In genomic region chr12:6771091-6771495, GRCh38 we compare ENCODE assay signal across 11 cellular contexts. TPM values are rescaled to one million over a fixed set of nuclear protein-coding genes. Genes with fewer than 3 reads are reported as not detected.
DNase-seq lines count a peak whose midpoint lies in the region; ATAC-seq, FAIRE-seq and TF ChIP-seq lines count a peak whose summit lies in the region.
"Had no signal": no experiment of that assay in that cellular context is flagged by ENCODE, and none has a peak within 500 bp of the region (broad histone marks: within the 10 kb centered on the region; RNA-seq: fewer than 3 reads in every experiment).

No MANE protein-coding gene starts in this region.

- ATAC-seq in left ventricle myocardium superior (no peak), HepG2 (no peak)
- ATAC-seq in activated CD4-positive, CD25-positive, alpha-beta regulatory T cell treated with anti-CD3 and anti-CD28 coated beads, Interleukin-2, amount 50 U/mL, for 24 hours = no peak

- no peak for TF ChIP-seq RAD21 in HepG2 (CRISPR knock-in tag; IDR thresholded peaks at IDR 0.05)

- peaks cover 20% of the 10 kb centered on the region for H3K79me2 ChIP-seq in HepG2 (ENCODE audit: insufficient read depth, low read length)

- H3K4me3 Mint-ChIP-seq in activated T-helper 1 cell treated with anti-CD3 and anti-CD28 coated beads, Interleukin-12 subunit alpha, Interleukin-12 subunit beta, Interleukin-2, Interleukin-4 antibody, amounts not matched to agents 30 ng/mL and 10 ng/mL and 1 ng/mL, durations not matched to agents 14 hours and 24 hours and 36 hours = peak overlapping the region; percentile 82

- no peak overlapping the region for H2AFZ ChIP-seq in HepG2 (ENCODE audit: low read length)

- H3K9me3 Mint-ChIP-seq in activated T-helper 1 cell treated with anti-CD3 and anti-CD28 coated beads, Interleukin-12 subunit alpha, Interleukin-12 subunit beta, Interleukin-2, Interleukin-4 antibody, amounts not matched to agents 30 ng/mL and 10 ng/mL and 1 ng/mL, durations not matched to agents 14 hours and 24 hours and 36 hours = no peaks in the 10 kb centered on the region

- no peak overlapping the region for H3K4me2 ChIP-seq in HepG2 (ENCODE audit: low read depth, low read length)

- TF ChIP-seq CTCF in left ventricle myocardium inferior (IDR thresholded peaks at IDR 0.05; ENCODE audit: borderline replicate concordance) (no peak), HepG2 (CRISPR knock-in tag; IDR thresholded peaks at IDR 0.05) (no peak)

- peaks cover 13% of the 10 kb centered on the region for H3K36me3 ChIP-seq in left ventricle myocardium inferior
- peaks cover 0 to 11% of the 10 kb centered on the region in 2 experiments; a peak in 1 of 5 replicates for H3K36me3 ChIP-seq in HepG2 (replicated peaks in 1 of 2; ENCODE audit: control insufficient read depth in 1 of 2, insufficient read depth in 2 of 2, low read length in 2 of 2)
- H3K36me3 ChIP-seq: BLaER1 treated with 17β-estradiol and CSF1 and Interleukin-3, amounts not matched to agents 10 nM and 100 nM had no signal

- in situ Hi-C loops in HepG2 (cut with HindIII; ENCODE audit: extremely low pct_ligation_motif_present, low pct_unique_long_range_greater_than_20kb) = no loop called here

- H3K4me3 ChIP-seq in left ventricle myocardium inferior = no peak overlapping the region
- H3K4me3 ChIP-seq in HepG2 (replicated peaks in 1 of 3; ENCODE audit: insufficient read depth in 1 of 3, low read depth in 2 of 3, low read length in 3 of 3) = no peak overlapping the region
- H3K4me3 ChIP-seq: BLaER1 treated with 17β-estradiol and CSF1 and Interleukin-3, amounts not matched to agents 10 nM and 100 nM had no signal

- no peak overlapping the region for H3K9ac ChIP-seq in HepG2 (ENCODE audit: insufficient read depth, low read depth, low read length)

- POLR2A ChIA-PET in HepG2 (lab: Yijun Ruan, JAX) = interaction anchor here (0.9 to 8.3 kb wide), 3 partner anchors 9 to 47 kb away, joined by 3 to 162 read pairs (median 4); partner anchors contain the start of genes COPS7A and MLF2

- intact Hi-C loops in left ventricle myocardium superior (cut with micrococcal nuclease) (no loop called here), left ventricle myocardium inferior (cut with micrococcal nuclease) (no loop called here), HepG2 (cut with micrococcal nuclease; ENCODE audit: unreplicated experiment) (no loop called here)
- intact Hi-C loops in activated T-helper 1 cell treated with anti-CD3 and anti-CD28 coated beads, Interleukin-12 subunit alpha, Interleukin-12 subunit beta, Interleukin-2, Interleukin-4 antibody, amounts not matched to agents 30 ng/mL and 10 ng/mL and 1 ng/mL, durations not matched to agents 14 hours and 24 hours and 36 hours (cut with micrococcal nuclease) = loop anchor here (5.0 kb wide), 4 partner anchors 56 to 186 kb away; partner anchors contain the start of genes CHD4, P3H3 and ZNF384

- H3K27me3 Mint-ChIP-seq in activated T-helper 1 cell treated with anti-CD3 and anti-CD28 coated beads, Interleukin-12 subunit alpha, Interleukin-12 subunit beta, Interleukin-2, Interleukin-4 antibody, amounts not matched to agents 30 ng/mL and 10 ng/mL and 1 ng/mL, durations not matched to agents 14 hours and 24 hours and 36 hours (ENCODE audit: insufficient read depth) = no peaks in the 10 kb centered on the region

- CTCF ChIA-PET in HepG2 (lab: Yijun Ruan, JAX; ENCODE audit: low intra/inter-chr PET ratio, low total read pairs) = no interaction called here

- H3K9me3 ChIP-seq in left ventricle myocardium inferior (replicated peaks) (no peaks in the 10 kb centered on the region), HepG2 (ENCODE audit: low read length) (no peaks in the 10 kb centered on the region)
- H3K9me3 ChIP-seq: BLaER1 treated with 17β-estradiol and CSF1 and Interleukin-3, amounts not matched to agents 10 nM and 100 nM had no signal

- whole genome bisulfite sequencing in HepG2 (ENCODE audit: low lambda C conversion rate) = no CpG with 5 or more reads among the region's 4 CpGs

- peaks cover 45% of the 10 kb centered on the region for H3K4me1 ChIP-seq in left ventricle myocardium inferior
- H3K4me1 ChIP-seq in HepG2 (ENCODE audit: insufficient read depth, low read length) = peaks cover 70% of the 10 kb centered on the region

- H3K27me3 ChIP-seq in left ventricle myocardium inferior (ENCODE audit: low read depth) (peaks cover 29% of the 10 kb centered on the region), HepG2 (ENCODE audit: control insufficient read depth in 1 of 2, insufficient read depth in 2 of 2, low read length in 2 of 2) (no peaks in the 10 kb centered on the region)

- TF ChIP-seq EP300 in HepG2 (IDR thresholded peaks at IDR 0.05; ENCODE audit: low read depth in 2 of 2, low read length in 2 of 2) (no peak), HepG2 (CRISPR knock-in tag; IDR thresholded peaks at IDR 0.05; ENCODE audit: borderline replicate concordance) (no peak)

- DNase-seq in left ventricle myocardium superior (peak; percentile 38), left ventricle myocardium inferior (no peak), HepG2 (ENCODE audit: low spot score) (no peak), urothelium cell line (ENCODE audit: low spot score) (no peak), NCI-H1436 treated with DMSO at 0.1 percent for 48 hours (lab: John Stamatoyannopoulos, UW) (no peak)
- no peak for DNase-seq in activated T-helper 1 cell treated with anti-CD3 and anti-CD28 coated beads, Interleukin-12 subunit alpha, Interleukin-12 subunit beta, Interleukin-2, Interleukin-4 antibody, amounts not matched to agents 30 ng/mL and 10 ng/mL and 1 ng/mL, durations not matched to agents 14 hours and 24 hours and 36 hours (ENCODE audit: low spot score)
- no peak for DNase-seq in activated effector memory CD4-positive, alpha-beta T cell treated with anti-CD3 and anti-CD28 coated beads, Interleukin-2, amount 50 U/mL, for 16 hours
- DNase-seq: cortex of kidney, NCI-H1436 had no signal

- H3K4me1 Mint-ChIP-seq in activated T-helper 1 cell treated with anti-CD3 and anti-CD28 coated beads, Interleukin-12 subunit alpha, Interleukin-12 subunit beta, Interleukin-2, Interleukin-4 antibody, amounts not matched to agents 30 ng/mL and 10 ng/mL and 1 ng/mL, durations not matched to agents 14 hours and 24 hours and 36 hours (ENCODE audit: low read depth) = peaks cover 77% of the 10 kb centered on the region

- H3K27ac Mint-ChIP-seq in activated T-helper 1 cell treated with anti-CD3 and anti-CD28 coated beads, Interleukin-12 subunit alpha, Interleukin-12 subunit beta, Interleukin-2, Interleukin-4 antibody, amounts not matched to agents 30 ng/mL and 10 ng/mL and 1 ng/mL, durations not matched to agents 14 hours and 24 hours and 36 hours = peak overlapping the region; percentile 86

- FAIRE-seq in HepG2 (lab: Jason Lieb, UNC) (no peak), urothelium cell line (lab: Jason Lieb, UNC) (peak; percentile 61)

- H3K27ac ChIP-seq in left ventricle myocardium inferior (replicated peaks) (no peak overlapping the region), HepG2 (ENCODE audit: extremely low read length, insufficient read depth, low read length) (no peak overlapping the region)

- BruUV-seq in HepG2 (replicated peaks; lab: Mats Ljungman, UMichigan) = no TSS peak

- 0 out of 2 replicates have a peak, but pooled peaks cover 6% of the 10 kb centered on the region for H4K20me1 ChIP-seq in HepG2 (ENCODE audit: insufficient read depth, low read length)

- H3K36me3 Mint-ChIP-seq in activated T-helper 1 cell treated with anti-CD3 and anti-CD28 coated beads, Interleukin-12 subunit alpha, Interleukin-12 subunit beta, Interleukin-2, Interleukin-4 antibody, amounts not matched to agents 30 ng/mL and 10 ng/mL and 1 ng/mL, durations not matched to agents 14 hours and 24 hours and 36 hours (ENCODE audit: low read depth) = peaks cover 39% of the 10 kb centered on the region

- no peak for TF ChIP-seq POLR2A in HepG2 (IDR thresholded peaks at IDR 0.05; ENCODE audit: insufficient read depth in 1 of 2, low read depth in 2 of 2, low read length in 2 of 2)

RNA-seq across cellular contexts. Expression of gene LAG3, which starts 1.2 kb away (rescaled TPM):
- total RNA-seq in left ventricle myocardium superior (0.37 TPM), left ventricle myocardium inferior (not detected), HepG2 (2016; rRNA removed; fragmentation: Illumina TruSeq; extraction: Trizol) (0.11 TPM in 1 of 2 replicates, not detected in the other)
- total RNA-seq in activated T-helper 1 cell treated with anti-CD3 and anti-CD28 coated beads, Interleukin-12 subunit alpha, Interleukin-12 subunit beta, Interleukin-2, Interleukin-4 antibody, amounts not matched to agents 30 ng/mL and 10 ng/mL and 1 ng/mL, durations not matched to agents 14 hours and 24 hours and 36 hours = 268 and 275 TPM in 2 replicates
- not detected in 2 replicates for total RNA-seq in HepG2 (2016; cell fraction: cytosol; rRNA removed; fragmentation: Illumina TruSeq; extraction: Trizol; ENCODE audit: low read depth)
- 0.11 TPM in 1 of 2 replicates, not detected in the other for total RNA-seq in HepG2 (2016; cell fraction: insoluble cytoplasmic fraction; rRNA removed; fragmentation: Illumina TruSeq; extraction: Trizol)
- 0.07 TPM in 1 of 2 replicates, not detected in the other for total RNA-seq in HepG2 (2016; cell fraction: membrane; rRNA removed; fragmentation: Illumina TruSeq; extraction: Trizol)
- total RNA-seq in HepG2 (2016; cell fraction: nucleus; rRNA removed; fragmentation: Illumina TruSeq; extraction: Trizol) = 0.31 TPM in 1 of 2 replicates, not detected in the other
- 0.26 and 0.51 TPM in 2 replicates for polyA plus RNA-seq in HepG2 (2011; rRNA removed)
- polyA plus RNA-seq in HepG2 (2011; cell fraction: cytosol; rRNA removed) = 0.08 and 0.15 TPM in 2 replicates
- polyA plus RNA-seq in HepG2 (2011; cell fraction: nucleus; rRNA removed) = 3.5 and 3.6 TPM in 2 replicates
- 0.95 and 1.0 TPM in 2 replicates for polyA plus RNA-seq in HepG2 (2012)
- polyA plus RNA-seq in HepG2 (2016; cell fraction: cytosol; fragmentation: Illumina TruSeq; extraction: Trizol; ENCODE audit: low read depth) = not detected in 2 replicates
- polyA plus RNA-seq in HepG2 (2016; cell fraction: insoluble cytoplasmic fraction; fragmentation: Illumina TruSeq; extraction: Trizol; ENCODE audit: low read depth) = not detected in 2 replicates
- polyA plus RNA-seq in HepG2 (2016; cell fraction: membrane; fragmentation: Illumina TruSeq; extraction: Trizol; ENCODE audit: low read depth) = 0.11 TPM in 1 of 2 replicates, not detected in the other
- polyA plus RNA-seq in HepG2 (2016; cell fraction: nucleus; fragmentation: Illumina TruSeq; extraction: Trizol; ENCODE audit: insufficient read depth, low read depth) = 1.3 and 2.2 TPM in 2 replicates
- polyA minus RNA-seq in HepG2 (2011; rRNA and poly(A)+ RNA removed; ENCODE audit: low replicate concordance) = 0.08 and 0.54 TPM in 2 replicates
- not detected in 2 replicates for polyA minus RNA-seq in HepG2 (2011; cell fraction: cytosol; rRNA and poly(A)+ RNA removed)
- polyA minus RNA-seq in HepG2 (2011; cell fraction: nucleus; rRNA and poly(A)+ RNA removed) = 0.90 and 2.0 TPM in 2 replicates

RNA-seq across cellular contexts. Expression of gene PTMS, which starts 4.9 kb away (rescaled TPM):
- 133 TPM for total RNA-seq in left ventricle myocardium superior
- total RNA-seq in left ventricle myocardium inferior = 104 TPM
- total RNA-seq in activated T-helper 1 cell treated with anti-CD3 and anti-CD28 coated beads, Interleukin-12 subunit alpha, Interleukin-12 subunit beta, Interleukin-2, Interleukin-4 antibody, amounts not matched to agents 30 ng/mL and 10 ng/mL and 1 ng/mL, durations not matched to agents 14 hours and 24 hours and 36 hours = 247 and 262 TPM in 2 replicates
- total RNA-seq in HepG2 (2016; rRNA removed; fragmentation: Illumina TruSeq; extraction: Trizol) = 40.5 and 42.1 TPM in 2 replicates
- 20.4 and 25.8 TPM in 2 replicates for total RNA-seq in HepG2 (2016; cell fraction: cytosol; rRNA removed; fragmentation: Illumina TruSeq; extraction: Trizol; ENCODE audit: low read depth)
- total RNA-seq in HepG2 (2016; cell fraction: insoluble cytoplasmic fraction; rRNA removed; fragmentation: Illumina TruSeq; extraction: Trizol) = 34.7 and 40.6 TPM in 2 replicates
- total RNA-seq in HepG2 (2016; cell fraction: membrane; rRNA removed; fragmentation: Illumina TruSeq; extraction: Trizol) = 33.5 and 39.4 TPM in 2 replicates
- 24.6 and 26.7 TPM in 2 replicates for total RNA-seq in HepG2 (2016; cell fraction: nucleus; rRNA removed; fragmentation: Illumina TruSeq; extraction: Trizol)
- polyA plus RNA-seq in HepG2 (2011; rRNA removed) = 79.1 and 82.4 TPM in 2 replicates
- polyA plus RNA-seq in HepG2 (2011; cell fraction: cytosol; rRNA removed) = 82.7 and 86.9 TPM in 2 replicates
- 107 and 116 TPM in 2 replicates for polyA plus RNA-seq in HepG2 (2011; cell fraction: nucleus; rRNA removed)
- polyA plus RNA-seq in HepG2 (2012) = 128 and 237 TPM in 2 replicates
- 96.6 and 97.7 TPM in 2 replicates for polyA plus RNA-seq in HepG2 (2016; cell fraction: cytosol; fragmentation: Illumina TruSeq; extraction: Trizol; ENCODE audit: low read depth)
- 162 and 207 TPM in 2 replicates for polyA plus RNA-seq in HepG2 (2016; cell fraction: insoluble cytoplasmic fraction; fragmentation: Illumina TruSeq; extraction: Trizol; ENCODE audit: low read depth)
- 140 and 143 TPM in 2 replicates for polyA plus RNA-seq in HepG2 (2016; cell fraction: membrane; fragmentation: Illumina TruSeq; extraction: Trizol; ENCODE audit: low read depth)
- polyA plus RNA-seq in HepG2 (2016; cell fraction: nucleus; fragmentation: Illumina TruSeq; extraction: Trizol; ENCODE audit: insufficient read depth, low read depth) = 169 and 175 TPM in 2 replicates
- 46.9 and 158 TPM in 2 replicates for polyA minus RNA-seq in HepG2 (2011; rRNA and poly(A)+ RNA removed; ENCODE audit: low replicate concordance)
- polyA minus RNA-seq in HepG2 (2011; cell fraction: cytosol; rRNA and poly(A)+ RNA removed) = 19.3 and 21.6 TPM in 2 replicates
- 8.1 and 13.0 TPM in 2 replicates for polyA minus RNA-seq in HepG2 (2011; cell fraction: nucleus; rRNA and poly(A)+ RNA removed)

RNA-seq across cellular contexts. Expression of gene MLF2, which starts 18.2 kb away (rescaled TPM):
- 158 TPM for total RNA-seq in left ventricle myocardium superior
- 153 TPM for total RNA-seq in left ventricle myocardium inferior
- total RNA-seq in activated T-helper 1 cell treated with anti-CD3 and anti-CD28 coated beads, Interleukin-12 subunit alpha, Interleukin-12 subunit beta, Interleukin-2, Interleukin-4 antibody, amounts not matched to agents 30 ng/mL and 10 ng/mL and 1 ng/mL, durations not matched to agents 14 hours and 24 hours and 36 hours = 159 and 161 TPM in 2 replicates
- 88.1 and 95.8 TPM in 2 replicates for total RNA-seq in HepG2 (2016; rRNA removed; fragmentation: Illumina TruSeq; extraction: Trizol)
- total RNA-seq in HepG2 (2016; cell fraction: cytosol; rRNA removed; fragmentation: Illumina TruSeq; extraction: Trizol; ENCODE audit: low read depth) = 20.8 and 28.2 TPM in 2 replicates
- total RNA-seq in HepG2 (2016; cell fraction: insoluble cytoplasmic fraction; rRNA removed; fragmentation: Illumina TruSeq; extraction: Trizol) = 86.9 and 96.5 TPM in 2 replicates
- total RNA-seq in HepG2 (2016; cell fraction: membrane; rRNA removed; fragmentation: Illumina TruSeq; extraction: Trizol) = 41.7 and 71.5 TPM in 2 replicates
- 50.4 and 54.8 TPM in 2 replicates for total RNA-seq in HepG2 (2016; cell fraction: nucleus; rRNA removed; fragmentation: Illumina TruSeq; extraction: Trizol)
- polyA plus RNA-seq in HepG2 (2011; rRNA removed) = 167 and 178 TPM in 2 replicates
- polyA plus RNA-seq in HepG2 (2011; cell fraction: cytosol; rRNA removed) = 182 and 203 TPM in 2 replicates
- polyA plus RNA-seq in HepG2 (2011; cell fraction: nucleus; rRNA removed) = 234 and 240 TPM in 2 replicates
- polyA plus RNA-seq in HepG2 (2012) = 94.9 and 97.7 TPM in 2 replicates
- 31.3 and 48.0 TPM in 2 replicates for polyA plus RNA-seq in HepG2 (2016; cell fraction: cytosol; fragmentation: Illumina TruSeq; extraction: Trizol; ENCODE audit: low read depth)
- polyA plus RNA-seq in HepG2 (2016; cell fraction: insoluble cytoplasmic fraction; fragmentation: Illumina TruSeq; extraction: Trizol; ENCODE audit: low read depth) = 178 and 184 TPM in 2 replicates
- 69.7 and 93.5 TPM in 2 replicates for polyA plus RNA-seq in HepG2 (2016; cell fraction: membrane; fragmentation: Illumina TruSeq; extraction: Trizol; ENCODE audit: low read depth)
- 128 and 129 TPM in 2 replicates for polyA plus RNA-seq in HepG2 (2016; cell fraction: nucleus; fragmentation: Illumina TruSeq; extraction: Trizol; ENCODE audit: insufficient read depth, low read depth)
- polyA minus RNA-seq in HepG2 (2011; rRNA and poly(A)+ RNA removed; ENCODE audit: low replicate concordance) = 127 and 179 TPM in 2 replicates
- 36.1 and 36.7 TPM in 2 replicates for polyA minus RNA-seq in HepG2 (2011; cell fraction: cytosol; rRNA and poly(A)+ RNA removed)
- polyA minus RNA-seq in HepG2 (2011; cell fraction: nucleus; rRNA and poly(A)+ RNA removed) = 47.3 and 50.7 TPM in 2 replicates

RNA-seq across cellular contexts. Expression of gene CD4, which starts 18.2 kb away (rescaled TPM):
- total RNA-seq in left ventricle myocardium superior (8.4 TPM), left ventricle myocardium inferior (7.4 TPM), HepG2 (2016; rRNA removed; fragmentation: Illumina TruSeq; extraction: Trizol) (0.07 and 0.27 TPM in 2 replicates)
- 311 TPM in 2 replicates for total RNA-seq in activated T-helper 1 cell treated with anti-CD3 and anti-CD28 coated beads, Interleukin-12 subunit alpha, Interleukin-12 subunit beta, Interleukin-2, Interleukin-4 antibody, amounts not matched to agents 30 ng/mL and 10 ng/mL and 1 ng/mL, durations not matched to agents 14 hours and 24 hours and 36 hours
- total RNA-seq in HepG2 (2016; cell fraction: cytosol; rRNA removed; fragmentation: Illumina TruSeq; extraction: Trizol; ENCODE audit: low read depth) = not detected in 2 replicates
- 0.15 TPM in 1 of 2 replicates, not detected in the other for total RNA-seq in HepG2 (2016; cell fraction: insoluble cytoplasmic fraction; rRNA removed; fragmentation: Illumina TruSeq; extraction: Trizol)
- total RNA-seq in HepG2 (2016; cell fraction: membrane; rRNA removed; fragmentation: Illumina TruSeq; extraction: Trizol) = 0.10 TPM in 1 of 2 replicates, not detected in the other
- 0.28 and 0.41 TPM in 2 replicates for total RNA-seq in HepG2 (2016; cell fraction: nucleus; rRNA removed; fragmentation: Illumina TruSeq; extraction: Trizol)
- 0.68 and 0.95 TPM in 2 replicates for polyA plus RNA-seq in HepG2 (2011; rRNA removed)
- 0.54 and 0.87 TPM in 2 replicates for polyA plus RNA-seq in HepG2 (2011; cell fraction: cytosol; rRNA removed)
- 0.55 and 0.64 TPM in 2 replicates for polyA plus RNA-seq in HepG2 (2011; cell fraction: nucleus; rRNA removed)
- 1.5 and 2.7 TPM in 2 replicates for polyA plus RNA-seq in HepG2 (2012)
- 0.06 and 0.14 TPM in 2 replicates for polyA plus RNA-seq in HepG2 (2016; cell fraction: cytosol; fragmentation: Illumina TruSeq; extraction: Trizol; ENCODE audit: low read depth)
- polyA plus RNA-seq in HepG2 (2016; cell fraction: insoluble cytoplasmic fraction; fragmentation: Illumina TruSeq; extraction: Trizol; ENCODE audit: low read depth) = 0.16 and 0.24 TPM in 2 replicates
- not detected in 2 replicates for polyA plus RNA-seq in HepG2 (2016; cell fraction: membrane; fragmentation: Illumina TruSeq; extraction: Trizol; ENCODE audit: low read depth)
- polyA plus RNA-seq in HepG2 (2016; cell fraction: nucleus; fragmentation: Illumina TruSeq; extraction: Trizol; ENCODE audit: insufficient read depth, low read depth) = 0.52 and 0.68 TPM in 2 replicates
- polyA minus RNA-seq in HepG2 (2011; rRNA and poly(A)+ RNA removed; ENCODE audit: low replicate concordance) = 2.6 TPM in 1 of 2 replicates, not detected in the other
- polyA minus RNA-seq in HepG2 (2011; cell fraction: cytosol; rRNA and poly(A)+ RNA removed) = 0.20 and 0.70 TPM in 2 replicates
- 0.39 and 0.87 TPM in 2 replicates for polyA minus RNA-seq in HepG2 (2011; cell fraction: nucleus; rRNA and poly(A)+ RNA removed)

RNA-seq across cellular contexts. Expression of gene COPS7A, which starts 47.2 kb away (rescaled TPM):
- total RNA-seq in left ventricle myocardium superior (81.9 TPM), left ventricle myocardium inferior (73.2 TPM), HepG2 (2016; rRNA removed; fragmentation: Illumina TruSeq; extraction: Trizol) (38.0 and 40.0 TPM in 2 replicates)
- total RNA-seq in activated T-helper 1 cell treated with anti-CD3 and anti-CD28 coated beads, Interleukin-12 subunit alpha, Interleukin-12 subunit beta, Interleukin-2, Interleukin-4 antibody, amounts not matched to agents 30 ng/mL and 10 ng/mL and 1 ng/mL, durations not matched to agents 14 hours and 24 hours and 36 hours = 34.6 and 36.2 TPM in 2 replicates
- 16.6 and 19.7 TPM in 2 replicates for total RNA-seq in HepG2 (2016; cell fraction: cytosol; rRNA removed; fragmentation: Illumina TruSeq; extraction: Trizol; ENCODE audit: low read depth)
- total RNA-seq in HepG2 (2016; cell fraction: insoluble cytoplasmic fraction; rRNA removed; fragmentation: Illumina TruSeq; extraction: Trizol) = 38.4 and 43.8 TPM in 2 replicates
- total RNA-seq in HepG2 (2016; cell fraction: membrane; rRNA removed; fragmentation: Illumina TruSeq; extraction: Trizol) = 33.7 and 38.9 TPM in 2 replicates
- total RNA-seq in HepG2 (2016; cell fraction: nucleus; rRNA removed; fragmentation: Illumina TruSeq; extraction: Trizol) = 20.4 and 24.9 TPM in 2 replicates
- polyA plus RNA-seq in HepG2 (2011; rRNA removed) = 71.4 and 73.6 TPM in 2 replicates
- 68.4 and 72.5 TPM in 2 replicates for polyA plus RNA-seq in HepG2 (2011; cell fraction: cytosol; rRNA removed)
- polyA plus RNA-seq in HepG2 (2011; cell fraction: nucleus; rRNA removed) = 96.7 and 97.8 TPM in 2 replicates
- polyA plus RNA-seq in HepG2 (2012) = 27.8 and 28.6 TPM in 2 replicates
- polyA plus RNA-seq in HepG2 (2016; cell fraction: cytosol; fragmentation: Illumina TruSeq; extraction: Trizol; ENCODE audit: low read depth) = 16.8 and 17.8 TPM in 2 replicates
- polyA plus RNA-seq in HepG2 (2016; cell fraction: insoluble cytoplasmic fraction; fragmentation: Illumina TruSeq; extraction: Trizol; ENCODE audit: low read depth) = 43.9 and 53.4 TPM in 2 replicates
- 27.8 and 32.9 TPM in 2 replicates for polyA plus RNA-seq in HepG2 (2016; cell fraction: membrane; fragmentation: Illumina TruSeq; extraction: Trizol; ENCODE audit: low read depth)
- polyA plus RNA-seq in HepG2 (2016; cell fraction: nucleus; fragmentation: Illumina TruSeq; extraction: Trizol; ENCODE audit: insufficient read depth, low read depth) = 43.1 and 49.0 TPM in 2 replicates
- polyA minus RNA-seq in HepG2 (2011; rRNA and poly(A)+ RNA removed; ENCODE audit: low replicate concordance) = 54.1 and 62.8 TPM in 2 replicates
- polyA minus RNA-seq in HepG2 (2011; cell fraction: cytosol; rRNA and poly(A)+ RNA removed) = 14.6 and 16.3 TPM in 2 replicates
- 9.7 and 12.6 TPM in 2 replicates for polyA minus RNA-seq in HepG2 (2011; cell fraction: nucleus; rRNA and poly(A)+ RNA removed)

Comparison
In these comparisons a context has a peak if more than half of its experiments do, and no peak if none do; other contexts are left out.
1. RNA of gene LAG3, which starts 1.2 kb away (total RNA-seq): 268 to 275 TPM in activated T-helper 1 cell treated with anti-CD3 and anti-CD28 coated beads, Interleukin-12 subunit alpha, Interleukin-12 subunit beta, Interleukin-2, Interleukin-4 antibody, amounts not matched to agents 30 ng/mL and 10 ng/mL and 1 ng/mL, durations not matched to agents 14 hours and 24 hours and 36 hours; 0.37 TPM in left ventricle myocardium superior (single experiment), not detected in left ventricle myocardium inferior (single experiment) and 0.07 to 0.31 TPM in HepG2; every median in the first group is over 100 times any median in the second.